12 cellular contexts compared by ENCODE assay signal in the genomic region with DNA sequence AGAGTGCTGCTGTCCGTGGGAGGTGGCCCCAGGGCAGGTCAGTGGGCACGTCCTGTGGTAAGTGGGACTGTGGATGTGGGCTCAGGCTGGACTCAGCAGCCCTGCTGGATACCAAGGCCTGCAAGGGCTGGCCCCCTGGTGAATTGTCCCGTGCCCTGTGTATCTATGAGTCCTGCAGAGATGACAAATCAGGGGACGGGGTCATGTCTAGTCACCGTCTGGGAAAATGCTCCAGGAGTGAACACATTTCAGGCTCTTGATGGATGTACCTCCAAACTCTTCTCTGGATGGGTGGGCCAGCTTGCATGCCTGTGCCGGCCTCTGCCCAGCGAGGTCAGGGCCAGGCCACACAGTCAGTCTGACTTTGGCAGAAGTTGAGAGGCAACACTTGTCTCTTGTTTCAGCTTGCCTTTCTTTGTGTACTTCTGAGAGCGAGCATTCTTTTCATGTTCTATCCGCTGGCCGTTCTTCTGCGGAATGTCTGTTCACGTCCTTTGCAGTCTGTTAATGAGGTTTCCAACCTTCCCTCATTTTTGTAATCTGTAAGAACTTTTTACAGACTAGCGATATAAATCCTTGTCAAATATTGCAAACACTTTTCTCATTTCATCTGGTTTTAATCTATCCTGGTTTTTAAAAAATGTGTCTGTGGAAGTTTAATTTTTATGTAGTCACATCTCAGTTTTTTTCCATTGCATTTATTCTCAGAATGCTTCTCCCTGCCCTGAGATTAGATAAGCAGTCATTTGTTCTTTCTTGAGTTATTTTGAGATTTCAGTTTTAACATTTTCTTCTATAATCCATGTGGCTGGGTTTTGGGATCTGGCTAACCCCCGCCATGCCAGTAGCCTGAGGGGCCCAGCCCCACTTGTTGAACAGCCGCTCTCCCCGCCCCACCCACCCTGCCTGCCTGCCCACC. TPM values are rescaled to one million over a fixed set of nuclear protein-coding genes. Genes with fewer than 3 reads are reported as not detected.
DNase-seq lines count a peak whose midpoint lies in the region; ATAC-seq and TF ChIP-seq lines count a peak whose summit lies in the region.
"Had no signal": no experiment of that assay in that cellular context is flagged by ENCODE, and none has a peak within 500 bp of the region (broad histone marks: within the 10 kb centered on the region; RNA-seq: fewer than 3 reads in every experiment).

No MANE protein-coding gene starts in this region.

- H3K9me3 Mint-ChIP-seq in endothelial cell (ENCODE audit: unreplicated experiment), result no peaks in the 10 kb centered on the region
- H3K9me3 Mint-ChIP-seq: effector memory CD8-positive, alpha-beta T cell had no signal

- peaks cover 80% of the 10 kb centered on the region for H3K4me1 ChIP-seq in testis

- H3K27ac ChIP-seq in SK-N-MC (peak overlapping the region; percentile 74), testis (peak overlapping the region; percentile 80 to 86)
- H3K27ac ChIP-seq: HL-60 had no signal

- WGBS in testis, 2 donors, result 33 to 38% methylated on average over 12 to 16 of the region's 16 CpGs

- no peak for DNase-seq in SK-N-MC (ENCODE audit: low read depth, low spot score)
- no peak for DNase-seq in endothelial cell (ENCODE audit: low spot score)
- DNase-seq in left kidney (ENCODE audit: low read depth, low spot score), result peak; percentile 77
- peak; percentile 77 for DNase-seq in testis
- no peak for DNase-seq in activated gamma-delta T cell (lab: John Stamatoyannopoulos, UW)
- DNase-seq in AML-193 (lab: John Stamatoyannopoulos, UW), result no peak
- DNase-seq in NCI-H446 (lab: John Stamatoyannopoulos, UW), result no peak
- DNase-seq: activated T-cell treated with anti-CD3 and anti-CD28 coated beads, Interleukin-2, amount 50 U/mL, for 48 hours; effector memory CD8-positive, alpha-beta T cell; mesendoderm had no signal

- H3K9me3 ChIP-seq in SK-N-MC (ENCODE audit: low read depth, low read length) (no peaks in the 10 kb centered on the region), testis (no peaks in the 10 kb centered on the region)

- TF ChIP-seq POLR2A in testis (IDR thresholded peaks at IDR 0.05), result no peak

- H3K27ac Mint-ChIP-seq in endothelial cell (ENCODE audit: unreplicated experiment), result peak overlapping the region; percentile 31

- ATAC-seq in GM21360 (IDR thresholded peaks at IDR 0.05; ENCODE audit: unreplicated experiment), result no peak

- peaks cover 33% of the 10 kb centered on the region for H3K4me1 Mint-ChIP-seq in endothelial cell (ENCODE audit: unreplicated experiment)

- H3K36me3 ChIP-seq in SK-N-MC (ENCODE audit: insufficient read depth, low read length), result no peaks in the 10 kb centered on the region; the same call in 1 of the 2 replicates
- no peaks in the 10 kb centered on the region for H3K36me3 ChIP-seq in testis (ENCODE audit: low read depth, missing control alignments)

- peak overlapping the region; percentile 17 for H3K4me3 Mint-ChIP-seq in endothelial cell (ENCODE audit: unreplicated experiment)
- H3K4me3 Mint-ChIP-seq: effector memory CD8-positive, alpha-beta T cell had no signal

- no peak overlapping the region for H3K4me3 ChIP-seq in SK-N-MC
- H3K4me3 ChIP-seq in testis, result no peak overlapping the region

- no peak overlapping the region for H3K9ac ChIP-seq in SK-N-MC (ENCODE audit: insufficient read length)

- peaks cover 21% of the 10 kb centered on the region for H3K27me3 Mint-ChIP-seq in endothelial cell (ENCODE audit: unreplicated experiment)
- H3K27me3 Mint-ChIP-seq: effector memory CD8-positive, alpha-beta T cell had no signal

- H3K27me3 ChIP-seq in testis, result no peaks in the 10 kb centered on the region

- H3K36me3 Mint-ChIP-seq in endothelial cell (ENCODE audit: low read depth, unreplicated experiment), result peaks cover 61% of the 10 kb centered on the region

- intact Hi-C loops in testis (cut with DNase I; ENCODE audit: low total_unique reads), result no loop called here

- TF ChIP-seq CTCF in endothelial cell (IDR thresholded peaks at IDR 0.05; ENCODE audit: unreplicated experiment) (no peak), testis (IDR thresholded peaks at IDR 0.05) (no peak)

RNA-seq across cellular contexts. Expression of a gene that starts 11.3 kb away (rescaled TPM):
- total RNA-seq in endothelial cell (ENCODE audit: unreplicated experiment) (866 TPM), testis (10 to 100 TPM; 58.6 to 71.9 TPM)
- polyA plus RNA-seq in testis (ENCODE audit: insufficient read depth, low read depth, low replicate concordance), result 41.7 TPM

RNA-seq across cellular contexts. Expression of a gene that starts 28.4 kb away (rescaled TPM):
- 261 TPM for total RNA-seq in endothelial cell (ENCODE audit: unreplicated experiment)
- 100 to 1,000 TPM; 315 to 327 TPM for total RNA-seq in testis
- 166 TPM for polyA plus RNA-seq in testis (ENCODE audit: insufficient read depth, low read depth, low replicate concordance)

RNA-seq across cellular contexts. Expression of a gene that starts 30.0 kb away (rescaled TPM):
- total RNA-seq in endothelial cell (ENCODE audit: unreplicated experiment), result 0.67 TPM
- total RNA-seq in testis, result 10 to 100 TPM; 11.3 to 23.2 TPM
- 91.7 TPM for polyA plus RNA-seq in testis (ENCODE audit: insufficient read depth, low read depth, low replicate concordance)

RNA-seq across cellular contexts. Expression of a gene that starts 38.9 kb away (rescaled TPM):
- total RNA-seq in endothelial cell (ENCODE audit: unreplicated experiment) (175 TPM), testis (1 to 10 TPM; 1.7 to 2.1 TPM)
- polyA plus RNA-seq in testis (ENCODE audit: insufficient read depth, low read depth, low replicate concordance), result 3.1 TPM

RNA-seq across cellular contexts. Expression of a gene that starts 49.8 kb away (rescaled TPM):
- 252 TPM for total RNA-seq in endothelial cell (ENCODE audit: unreplicated experiment)
- 100 to 1,000 TPM; 137 to 147 TPM for total RNA-seq in testis
- polyA plus RNA-seq in testis (ENCODE audit: insufficient read depth, low read depth, low replicate concordance), result 92.4 TPM

Comparison
In these comparisons a context has a peak if more than half of its experiments do, and no peak if none do; other contexts are left out.
1. DNase-seq: peak in left kidney (single experiment) and testis (single experiment); none in SK-N-MC (single experiment), endothelial cell (single experiment), activated gamma-delta T cell (single experiment), AML-193 (0 of 2) and NCI-H446 (0 of 2).
2. RNA of a gene that starts 11.3 kb away (total RNA-seq): 866 TPM in endothelial cell (single experiment); 58.6 to 71.9 TPM in testis; every median in the first group is over 10 times any median in the second.